In the genomic region with DNA sequence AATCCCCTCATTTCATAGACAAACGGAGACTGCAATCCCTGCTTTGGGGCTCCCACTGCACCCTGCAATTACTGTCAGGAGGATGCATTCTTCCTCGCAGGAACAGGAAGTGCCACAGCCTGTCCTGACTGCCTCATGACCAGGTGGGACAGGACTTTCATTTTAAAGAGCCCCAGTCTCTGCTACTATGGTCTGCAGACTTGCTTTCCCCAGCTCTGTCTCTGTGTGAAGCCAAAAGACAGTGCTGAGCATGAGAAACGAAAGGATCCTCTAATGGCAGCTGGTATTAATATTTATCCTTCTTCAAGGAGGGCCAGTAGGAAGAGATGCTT, we compare ENCODE assay signal across 16 cellular contexts.
DNase-seq lines count a peak whose midpoint lies in the region; ATAC-seq and TF ChIP-seq lines count a peak whose summit lies in the region.
"Had no signal": no experiment of that assay in that cellular context is flagged by ENCODE, and none has a peak within 500 bp of the region (broad histone marks: within the 10 kb centered on the region; RNA-seq: fewer than 3 reads in every experiment).

No MANE protein-coding gene starts in this region.

- 62% methylated on average over 3 of the region's 3 CpGs for WGBS in hepatocyte (ENCODE audit: low lambda C conversion rate, missing lambda C conversion rate)
- whole genome bisulfite sequencing in stomach, 5 donors, result 50 to 55% (median 51%) methylated on average over 3 of the region's 3 CpGs

- H3K4me1 ChIP-seq in Panc1 (ENCODE audit: control insufficient read depth, insufficient read depth, low read length) (peaks cover 52% of the 10 kb centered on the region), hepatocyte (ENCODE audit: insufficient read depth) (peaks cover 22% of the 10 kb centered on the region), stomach (peaks cover 59 to 98% (median 85%) of the 10 kb centered on the region in 4 donors)

- H3K36me3 Mint-ChIP-seq in activated T-cell treated with anti-CD3 and anti-CD28 coated beads, Interleukin-2, amount 50 U/mL, for 24 hours (ENCODE audit: low read depth), result peaks cover 2% of the 10 kb centered on the region

- H3K27me3 Mint-ChIP-seq in activated T-cell treated with anti-CD3 and anti-CD28 coated beads, Interleukin-2, amount 50 U/mL, for 24 hours, result no peaks in the 10 kb centered on the region

- H3K27ac Mint-ChIP-seq in activated T-cell treated with anti-CD3 and anti-CD28 coated beads, Interleukin-2, amount 50 U/mL, for 24 hours, result peak overlapping the region; percentile 82

- CTCF ChIA-PET in Panc1 (lab: Charles Lee), result no interaction called here

- ATAC-seq in Panc1 (no peak), HG02938 (IDR thresholded peaks at IDR 0.05; ENCODE audit: unreplicated experiment) (no peak)
- ATAC-seq: left colon had no signal

- POLR2A ChIA-PET in Panc1 (lab: Charles Lee), result no interaction called here

- DNase-seq in activated T-cell treated with anti-CD3 and anti-CD28 coated beads, Interleukin-2, amount 50 U/mL, for 24 hours, result peak; percentile 32
- no peak for DNase-seq in activated T-cell treated with anti-CD3 and anti-CD28 coated beads, Interleukin-2, amount 50 U/mL, for 1 hour
- DNase-seq in Panc1 (ENCODE audit: low read depth, low spot score), result no peak
- no peak for DNase-seq in hepatocyte (ENCODE audit: low spot score)
- DNase-seq in stomach, result no peak
- DNase-seq in GM13976 (ENCODE audit: low spot score), result no peak
- DNase-seq in NCI-H1694 (lab: John Stamatoyannopoulos, UW), result no peak
- DNase-seq: activated CD4-positive, alpha-beta T cell treated with anti-CD3 and anti-CD28 coated beads, Interleukin-2, amount 50 U/mL, for 4 hours; effector CD4-positive, alpha-beta T cell; glutamatergic neuron; left colon; NCI-H1092 treated with DMSO at 0.1 percent for 48 hours; NCI-H526 treated with DMSO at 0.1 percent for 48 hours had no signal

- peaks cover 85% of the 10 kb centered on the region for H3K4me1 Mint-ChIP-seq in activated T-cell treated with anti-CD3 and anti-CD28 coated beads, Interleukin-2, amount 50 U/mL, for 24 hours (ENCODE audit: low read depth)

- no peak for TF ChIP-seq EP300 in stomach (IDR thresholded peaks at IDR 0.05)

- H3K9me3 Mint-ChIP-seq in activated T-cell treated with anti-CD3 and anti-CD28 coated beads, Interleukin-2, amount 50 U/mL, for 24 hours, result no peaks in the 10 kb centered on the region

- no peak overlapping the region for H2AFZ ChIP-seq in hepatocyte

- H3K9me3 ChIP-seq in Panc1 (ENCODE audit: control insufficient read depth, insufficient read depth, low read depth, low read length), result no peaks in the 10 kb centered on the region
- H3K9me3 ChIP-seq in hepatocyte (ENCODE audit: low read depth), result no peaks in the 10 kb centered on the region
- no peaks in the 10 kb centered on the region for H3K9me3 ChIP-seq in stomach
- H3K9me3 ChIP-seq: ovary had no signal

- TF ChIP-seq CTCF in Panc1 (IDR thresholded peaks at IDR 0.05) (no peak), hepatocyte (IDR thresholded peaks at IDR 0.05; ENCODE audit: poor library complexity) (no peak), stomach (IDR thresholded peaks at IDR 0.05) (no peak), GM13976 (IDR thresholded peaks at IDR 0.05; ENCODE audit: borderline replicate concordance, control extremely low read depth, extremely low read depth, insufficient read depth, missing control alignments) (no peak)

- peaks cover 89% of the 10 kb centered on the region for H3K79me2 ChIP-seq in hepatocyte

- intact Hi-C loops in Panc1 (cut with micrococcal nuclease; ENCODE audit: unreplicated experiment) (no loop called here), stomach (cut with DNase I; ENCODE audit: low total_unique reads) (no loop called here)

- H3K4me3 ChIP-seq in Panc1 (ENCODE audit: low read depth in 2 of 2, low read length in 2 of 2) (no peak overlapping the region), hepatocyte (no peak overlapping the region), stomach (no peak overlapping the region)
- H3K4me3 ChIP-seq: ovary, SK-N-MC had no signal

- H3K36me3 ChIP-seq in Panc1 (ENCODE audit: control insufficient read depth, insufficient read depth, low read length) (no peaks in the 10 kb centered on the region), hepatocyte (replicated peaks; ENCODE audit: insufficient read depth, low read depth) (no peaks in the 10 kb centered on the region), stomach (no peaks in the 10 kb centered on the region)
- H3K36me3 ChIP-seq: ovary had no signal

- BruUV-seq in Panc1 (replicated peaks; lab: Mats Ljungman, UMichigan), result no TSS peak

- no peak for TF ChIP-seq POLR2A in stomach (IDR thresholded peaks at IDR 0.05)

- no peaks in the 10 kb centered on the region for H3K9me2 ChIP-seq in hepatocyte (replicated peaks; ENCODE audit: insufficient read depth)

- no peak overlapping the region for H3K4me3 Mint-ChIP-seq in activated T-cell treated with anti-CD3 and anti-CD28 coated beads, Interleukin-2, amount 50 U/mL, for 24 hours

- H3K27ac ChIP-seq in Panc1 (ENCODE audit: low read length) (peak overlapping the region; percentile 49), hepatocyte (peak overlapping the region; percentile 33), stomach (peak overlapping the region in 4 of 5 donors; percentile 55 to 84 (median 69))
- H3K27ac ChIP-seq: SK-N-MC had no signal

- peaks cover 37% of the 10 kb centered on the region for H4K20me1 ChIP-seq in hepatocyte (ENCODE audit: insufficient read depth, poor library complexity, severe bottlenecking)

- H3K27me3 ChIP-seq in Panc1 (ENCODE audit: control insufficient read depth, insufficient read depth, low read length) (no peaks in the 10 kb centered on the region), hepatocyte (no peaks in the 10 kb centered on the region), stomach (no peaks in the 10 kb centered on the region)
- H3K27me3 ChIP-seq: ovary had no signal

- in situ Hi-C loops in Panc1 (cut with HindIII; ENCODE audit: low pct_unique_long_range_greater_than_20kb, low sequenced_read_pairs) (no loop called here), GM13976 (cut with MboI; ENCODE audit: low sequenced_read_pairs, unreplicated experiment) (no loop called here)

- no peak overlapping the region for H3K4me2 ChIP-seq in hepatocyte
